In the genomic region with DNA sequence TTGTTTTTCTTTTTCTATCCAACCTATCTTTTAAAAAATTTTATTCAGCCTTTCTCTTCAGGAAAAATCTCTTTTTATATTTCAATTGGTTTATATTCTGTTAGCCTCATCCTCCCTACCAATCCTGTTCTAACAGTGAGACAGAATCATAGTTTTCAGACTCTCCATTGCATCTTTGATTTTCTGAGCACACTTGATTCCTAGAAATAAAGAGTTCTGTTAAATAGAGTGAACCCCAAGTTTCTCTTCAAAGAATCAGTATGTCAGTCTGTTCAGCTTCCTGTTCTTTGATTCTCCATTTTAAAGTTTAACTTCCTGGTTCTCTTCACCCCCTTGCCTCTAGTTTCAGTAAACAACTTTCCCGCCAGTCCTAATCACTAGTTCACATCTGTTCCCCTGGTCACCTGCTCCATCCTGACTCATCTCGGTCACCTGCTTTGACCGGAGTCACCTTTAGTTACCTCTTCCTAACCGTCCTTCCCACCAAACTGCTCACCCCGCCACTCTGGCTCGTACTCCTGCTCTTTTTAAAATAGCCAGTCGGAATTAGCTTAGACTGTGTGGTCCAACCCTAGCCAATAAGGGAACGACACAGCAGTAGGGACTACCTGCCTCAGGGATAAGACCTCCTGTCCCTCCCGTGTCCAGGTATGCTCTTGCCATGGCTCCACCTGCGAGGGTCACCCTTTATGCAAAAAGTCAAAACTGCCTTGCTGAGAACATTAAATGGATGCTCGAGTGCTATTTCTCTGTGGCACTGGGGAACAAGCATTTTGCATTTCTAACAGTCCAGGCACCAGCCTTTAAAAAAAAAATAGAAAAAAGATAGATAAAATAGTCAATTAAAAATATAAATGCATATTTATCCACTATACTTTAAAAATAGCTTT, we compare ENCODE assay signal across 18 cellular contexts. TPM values are rescaled to one million over a fixed set of nuclear protein-coding genes. Genes with fewer than 3 reads are reported as not detected.
DNase-seq lines count a peak whose midpoint lies in the region; ATAC-seq and TF ChIP-seq lines count a peak whose summit lies in the region.
"Had no signal": no experiment of that assay in that cellular context is flagged by ENCODE, and none has a peak within 500 bp of the region (broad histone marks: within the 10 kb centered on the region; RNA-seq: fewer than 3 reads in every experiment).

No MANE protein-coding gene starts in this region.

- no peak for ATAC-seq in DND-41 (ENCODE audit: insufficient read depth, low read depth)
- ATAC-seq in activated T-helper 17 cell treated with anti-CD3 and anti-CD28 coated beads, Interleukin-2, amount 50 U/mL, for 72 hours (replicated peaks), result no peak
- no peak for ATAC-seq in naive thymus-derived CD4-positive, alpha-beta T cell
- ATAC-seq: pancreas had no signal

- peaks cover 67% of the 10 kb centered on the region for H3K36me3 Mint-ChIP-seq in activated T-helper 17 cell treated with anti-CD3 and anti-CD28 coated beads, Interleukin-2, amount 50 U/mL, for 72 hours (ENCODE audit: low read depth)
- peaks cover 8 to 37% (median 34%) of the 10 kb centered on the region in 5 donors for H3K36me3 Mint-ChIP-seq in naive thymus-derived CD4-positive, alpha-beta T cell

- CTCF ChIA-PET in naive thymus-derived CD4-positive, alpha-beta T cell (lab: Charles Lee), result no interaction called here

- peaks cover 74% of the 10 kb centered on the region for H3K79me2 ChIP-seq in DND-41 (ENCODE audit: insufficient read depth, low read length)

- H4K20me1 ChIP-seq in DND-41 (ENCODE audit: insufficient read depth, low read length), result peaks cover 20% of the 10 kb centered on the region

- H3K27me3 ChIP-seq in DND-41 (ENCODE audit: insufficient read depth, low read length, poor library complexity), result no peaks in the 10 kb centered on the region
- no peaks in the 10 kb centered on the region for H3K27me3 ChIP-seq in naive thymus-derived CD4-positive, alpha-beta T cell (ENCODE audit: control insufficient read depth in 2 of 2, insufficient read depth in 2 of 2, low read length in 2 of 2)
- H3K27me3 ChIP-seq: pancreas, suprapubic skin had no signal

- H3K4me2 ChIP-seq in DND-41 (ENCODE audit: insufficient read depth, low read length), result no peak overlapping the region
- H3K4me2 ChIP-seq: SK-N-SH had no signal

- POLR2A ChIA-PET in naive thymus-derived CD4-positive, alpha-beta T cell (lab: Charles Lee), result interaction anchor here (0.6 kb wide), 1 partner anchor 87 kb away, joined by 3 read pairs; no protein-coding TSS in a partner anchor

- H2AFZ ChIP-seq in DND-41 (ENCODE audit: low read depth, low read length), result no peak overlapping the region

- no peak for TF ChIP-seq CTCF in DND-41 (IDR thresholded peaks at IDR 0.05; ENCODE audit: borderline replicate concordance, extremely low read depth, low read length, poor library complexity, severe bottlenecking)

- H3K27ac ChIP-seq in DND-41 (ENCODE audit: low read length), result peak overlapping the region; percentile 44; the same call in 1 of the 2 replicates
- peak overlapping the region; percentile 39 for H3K27ac ChIP-seq in naive thymus-derived CD4-positive, alpha-beta T cell (ENCODE audit: low read depth, low read length)
- H3K27ac ChIP-seq: pancreas, suprapubic skin had no signal

- H3K4me3 Mint-ChIP-seq in activated T-helper 17 cell treated with anti-CD3 and anti-CD28 coated beads, Interleukin-2, amount 50 U/mL, for 72 hours, result no peak overlapping the region
- peak overlapping the region in 9 of 10 donors; percentile 39 to 85 (median 65) for H3K4me3 Mint-ChIP-seq in naive thymus-derived CD4-positive, alpha-beta T cell

- peaks cover 54% of the 10 kb centered on the region for H3K36me3 ChIP-seq in DND-41 (ENCODE audit: insufficient read depth, low read length)
- peaks cover 0 to 21% (median 4%) of the 10 kb centered on the region in 3 experiments for H3K36me3 ChIP-seq in naive thymus-derived CD4-positive, alpha-beta T cell (ENCODE audit: control insufficient read depth in 2 of 3, insufficient read depth in 3 of 3, low read length in 3 of 3)
- H3K36me3 ChIP-seq: pancreas had no signal

- peak overlapping the region; percentile 61 for H3K27ac Mint-ChIP-seq in activated T-helper 17 cell treated with anti-CD3 and anti-CD28 coated beads, Interleukin-2, amount 50 U/mL, for 72 hours
- peak overlapping the region; percentile 87 to 98 (median 94) for H3K27ac Mint-ChIP-seq in naive thymus-derived CD4-positive, alpha-beta T cell

- no peaks in the 10 kb centered on the region for H3K9me3 ChIP-seq in DND-41 (ENCODE audit: insufficient read depth, low read length, severe bottlenecking)
- peaks cover 0 to 6% (median 4%) of the 10 kb centered on the region in 3 experiments for H3K9me3 ChIP-seq in naive thymus-derived CD4-positive, alpha-beta T cell (ENCODE audit: control insufficient read depth in 2 of 3, low read length in 3 of 3)
- H3K9me3 ChIP-seq: pancreas, SK-N-SH, suprapubic skin had no signal

- no peak overlapping the region for H3K9ac ChIP-seq in DND-41 (ENCODE audit: low read depth, low read length)
- H3K9ac ChIP-seq: SK-N-SH had no signal

- intact Hi-C loops in naive thymus-derived CD4-positive, alpha-beta T cell (cut with micrococcal nuclease), result loop anchor here in 1 of 2 donors (5.0 kb wide), 1 partner anchor 47 kb away; a partner anchor contains a TSS

- H3K4me1 Mint-ChIP-seq in activated T-helper 17 cell treated with anti-CD3 and anti-CD28 coated beads, Interleukin-2, amount 50 U/mL, for 72 hours, result peaks cover 6% of the 10 kb centered on the region
- H3K4me1 Mint-ChIP-seq in naive thymus-derived CD4-positive, alpha-beta T cell, result peaks cover 11 to 35% (median 28%) of the 10 kb centered on the region in 7 donors

- H3K4me3 ChIP-seq in DND-41 (ENCODE audit: low read depth in 1 of 2, low read length in 2 of 2), result no peak overlapping the region
- no peak overlapping the region for H3K4me3 ChIP-seq in naive thymus-derived CD4-positive, alpha-beta T cell (ENCODE audit: low read length)
- H3K4me3 ChIP-seq: pancreas, suprapubic skin had no signal

- no peaks in the 10 kb centered on the region for H3K27me3 Mint-ChIP-seq in activated T-helper 17 cell treated with anti-CD3 and anti-CD28 coated beads, Interleukin-2, amount 50 U/mL, for 72 hours
- H3K27me3 Mint-ChIP-seq in naive thymus-derived CD4-positive, alpha-beta T cell, result no peaks in the 10 kb centered on the region
- H3K27me3 Mint-ChIP-seq: naive B cell had no signal

- peaks cover 2% of the 10 kb centered on the region; the same call in 1 of the 2 replicates for H3K4me1 ChIP-seq in DND-41 (ENCODE audit: insufficient read depth, low read length)
- H3K4me1 ChIP-seq in naive thymus-derived CD4-positive, alpha-beta T cell (ENCODE audit: control insufficient read depth in 2 of 2, insufficient read depth in 2 of 2, low read length in 2 of 2), result peaks cover 0 to 11% of the 10 kb centered on the region in 2 donors
- H3K4me1 ChIP-seq: pancreas, suprapubic skin had no signal

- H3K9me3 Mint-ChIP-seq in activated T-helper 17 cell treated with anti-CD3 and anti-CD28 coated beads, Interleukin-2, amount 50 U/mL, for 72 hours, result no peaks in the 10 kb centered on the region
- H3K9me3 Mint-ChIP-seq in naive thymus-derived CD4-positive, alpha-beta T cell, result peaks cover 5 to 22% (median 16%) of the 10 kb centered on the region in 11 donors

- DNase-seq in COLO668 (lab: John Stamatoyannopoulos, UW; ENCODE audit: unreplicated experiment) (peak; percentile 5), DND-41 (no peak), NOMO-1 (lab: John Stamatoyannopoulos, UW; ENCODE audit: unreplicated experiment in 2 of 2) (no peak), NCI-H1694 (lab: John Stamatoyannopoulos, UW) (no peak), D341Med (ENCODE audit: low spot score) (no peak)
- DNase-seq in naive thymus-derived CD4-positive, alpha-beta T cell, result peak in 7 of 9 donors; percentile 8 to 48 (median 21)
- DNase-seq: activated gamma-delta T cell, AML-193, DMS153, hippocampal formation, kidney, naive B cell, NCI-H1436, NCI-H748 treated with DMSO at 0.1 percent for 48 hours, pancreas, SK-N-SH had no signal

RNA-seq across cellular contexts. Expression of a gene that starts 48.4 kb away (rescaled TPM):
- total RNA-seq in activated T-helper 17 cell treated with anti-CD3 and anti-CD28 coated beads, Interleukin-2, amount 50 U/mL, for 72 hours, result 10 to 100 TPM; 20.7 to 44.5 TPM
- 10 to 100 TPM; 33.2 to 54.8 (median 50.6) TPM for total RNA-seq in naive thymus-derived CD4-positive, alpha-beta T cell
- 10 to 100 TPM in 1 of 2 donors, 1 to 10 TPM in 1; 8.8 to 15.6 TPM for polyA plus RNA-seq in naive thymus-derived CD4-positive, alpha-beta T cell

RNA-seq across cellular contexts. Expression of a gene that starts 48.5 kb away (rescaled TPM):
- 10 to 100 TPM; 17.0 to 39.9 TPM for total RNA-seq in activated T-helper 17 cell treated with anti-CD3 and anti-CD28 coated beads, Interleukin-2, amount 50 U/mL, for 72 hours
- total RNA-seq in naive thymus-derived CD4-positive, alpha-beta T cell, result 10 to 100 TPM; 19.3 to 27.1 (median 21.1) TPM
- polyA plus RNA-seq in naive thymus-derived CD4-positive, alpha-beta T cell, result 10 to 100 TPM; 16.9 to 29.0 TPM

Comparison
In these comparisons a context has a peak if more than half of its experiments do, and no peak if none do; other contexts are left out.
1. DNase-seq: peak in COLO668 (single experiment) and naive thymus-derived CD4-positive, alpha-beta T cell (7 of 9); none in DND-41 (single experiment), NOMO-1 (0 of 2), NCI-H1694 (single experiment) and D341Med (single experiment).